ENCODE assay signal across 1 cellular context in the genomic region with DNA sequence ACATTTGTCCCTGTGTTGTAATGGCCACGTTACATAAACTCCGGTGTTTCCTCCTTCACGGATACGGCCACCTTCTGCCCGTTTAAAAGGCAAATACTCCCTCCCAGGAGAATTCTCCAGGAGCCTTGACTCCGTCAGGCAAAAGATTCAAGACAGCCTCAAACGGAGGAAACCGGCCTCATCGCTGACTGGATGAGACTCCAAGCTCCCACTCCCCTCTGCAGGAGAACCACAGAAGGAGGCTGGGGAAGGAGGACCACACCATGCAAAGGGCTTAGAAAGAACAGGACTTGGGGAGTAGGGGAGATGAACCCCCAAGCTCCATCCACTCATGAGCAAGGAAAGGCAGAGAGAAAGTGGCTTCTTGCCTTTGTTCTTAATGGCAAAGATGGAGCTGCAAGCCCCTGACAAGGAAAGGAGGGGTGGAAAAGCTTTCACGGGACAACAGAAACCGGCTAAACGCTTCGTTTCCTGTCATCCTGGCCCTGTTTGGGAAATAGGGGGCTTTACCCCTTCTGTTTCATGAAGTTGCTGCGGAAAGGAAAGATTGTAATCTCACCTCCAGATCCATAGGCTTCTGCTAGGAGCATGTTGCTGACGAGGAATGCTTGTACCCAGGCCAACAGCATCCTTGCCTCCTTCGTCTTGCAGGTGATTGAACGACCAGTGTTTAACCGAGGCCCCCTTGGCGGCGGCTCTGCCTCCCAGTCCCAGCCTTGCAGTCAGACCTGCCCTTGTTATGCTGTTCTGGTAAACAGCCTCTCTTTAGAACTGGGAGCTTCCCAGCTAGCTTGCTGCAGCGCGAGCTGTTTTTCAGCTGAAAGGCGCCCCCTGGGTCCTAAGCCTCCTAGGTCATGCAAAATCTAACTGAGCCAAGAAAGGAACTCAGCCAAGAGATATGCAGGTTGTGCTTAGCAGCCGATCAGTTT.
TF ChIP-seq lines count a peak whose summit lies in the region.

A gene with protein sequence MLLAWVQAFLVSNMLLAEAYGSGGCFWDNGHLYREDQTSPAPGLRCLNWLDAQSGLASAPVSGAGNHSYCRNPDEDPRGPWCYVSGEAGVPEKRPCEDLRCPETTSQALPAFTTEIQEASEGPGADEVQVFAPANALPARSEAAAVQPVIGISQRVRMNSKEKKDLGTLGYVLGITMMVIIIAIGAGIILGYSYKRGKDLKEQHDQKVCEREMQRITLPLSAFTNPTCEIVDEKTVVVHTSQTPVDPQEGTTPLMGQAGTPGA (minus strand): TSS at position 773 of the 929 bp plus-strand sequence. CDS start 144 bp downstream, at position 629.

TF ChIP-seq in HepG2, 621 proteins besides CTCF, POLR2A, EP300 and RAD21 (continued from another document and continues in another):
- TF ChIP-seq KDM2A (CRISPR knock-in tag; IDR thresholded peaks at IDR 0.05; ENCODE audit: borderline replicate concordance, low read depth) (peak; percentile 74; the same call in 1 of the 2 replicates), ZC3H4 (CRISPR knock-in tag; IDR thresholded peaks at IDR 0.05; ENCODE audit: borderline replicate concordance) (no peak), SMYD3 (CRISPR knock-in tag; IDR thresholded peaks at IDR 0.05) (peak; percentile 67; the same call in 1 of the 2 replicates), KLF11 (CRISPR knock-in tag; IDR thresholded peaks at IDR 0.05) (no peak), EHMT2 (IDR thresholded peaks at IDR 0.05; ENCODE audit: borderline replicate concordance, low read depth, low read length) (no peak), HDAC2 (CRISPR knock-in tag; IDR thresholded peaks at IDR 0.05) (peak; percentile 52), ZBTB20 (CRISPR knock-in tag; IDR thresholded peaks at IDR 0.05; ENCODE audit: borderline replicate concordance, low read depth) (peak; percentile 69; the same call in 1 of the 2 replicates), ZNF354B (CRISPR knock-in tag; IDR thresholded peaks at IDR 0.05) (0 out of 2 replicates have a peak, but pooled peaks have one; percentile 65), SATB2 (CRISPR knock-in tag; IDR thresholded peaks at IDR 0.05) (no peak), ZNF614 (CRISPR knock-in tag; IDR thresholded peaks at IDR 0.05; ENCODE audit: borderline replicate concordance) (peak; percentile 71; the same call in 1 of the 2 replicates), MAFF (IDR thresholded peaks at IDR 0.05; ENCODE audit: low read depth, low read length) (peak; percentile 4; the same call in 1 of the 2 replicates), ARNT2 (CRISPR knock-in tag; IDR thresholded peaks at IDR 0.05; ENCODE audit: low read depth) (no peak), MLLT10 (CRISPR knock-in tag; IDR thresholded peaks at IDR 0.05) (no peak), YY1 (IDR thresholded peaks at IDR 0.05; ENCODE audit: insufficient read depth, insufficient replicate concordance, low read depth, low read length) (peak; percentile 15), MTF2 (CRISPR knock-in tag; IDR thresholded peaks at IDR 0.05; ENCODE audit: borderline replicate concordance) (no peak), CHD2 (IDR thresholded peaks at IDR 0.05; ENCODE audit: low read depth, low read length) (no peak), AHR (CRISPR knock-in tag; IDR thresholded peaks at IDR 0.05) (no peak), FOXJ3 (CRISPR knock-in tag; IDR thresholded peaks at IDR 0.05; ENCODE audit: borderline replicate concordance) (peak; percentile 85), RFXAP (CRISPR knock-in tag; IDR thresholded peaks at IDR 0.05; ENCODE audit: borderline replicate concordance) (peak; percentile 90), GATAD1 (CRISPR knock-in tag; IDR thresholded peaks at IDR 0.05) (0 out of 2 replicates have a peak, but pooled peaks have one; percentile 36), ZNF850 (CRISPR knock-in tag; conservative IDR thresholded peaks at IDR 0.05) (no peak), NFE2L1 (CRISPR knock-in tag; IDR thresholded peaks at IDR 0.05; ENCODE audit: borderline replicate concordance) (no peak), THAP11 (CRISPR knock-in tag; IDR thresholded peaks at IDR 0.05) (peak; percentile 20; the same call in 1 of the 2 replicates), GATAD2A (CRISPR knock-in tag; IDR thresholded peaks at IDR 0.05) (peak; percentile 67), CBX5 (CRISPR knock-in tag; IDR thresholded peaks at IDR 0.05; ENCODE audit: borderline replicate concordance) (peak; percentile 46; the same call in 1 of the 2 replicates), ZNF33A (CRISPR knock-in tag; IDR thresholded peaks at IDR 0.05; ENCODE audit: borderline replicate concordance) (peak; percentile 9; the same call in 1 of the 2 replicates), XRCC5 (optimal IDR thresholded peaks at IDR 0.05; ENCODE audit: low read length) (peak; percentile 97), TSC22D2 (CRISPR knock-in tag; IDR thresholded peaks at IDR 0.05; ENCODE audit: borderline replicate concordance) (no peak), ZSCAN29 (CRISPR knock-in tag; conservative IDR thresholded peaks at IDR 0.05) (0 out of 2 replicates have a peak, but pooled peaks have one; percentile 54), GABPA (IDR thresholded peaks at IDR 0.05; ENCODE audit: low read depth, low read length) (no peak), GABPA (CRISPR knock-in tag; IDR thresholded peaks at IDR 0.05; ENCODE audit: low read depth) (peak; percentile 41), ELF3 (CRISPR knock-in tag; IDR thresholded peaks at IDR 0.05) (0 out of 2 replicates have a peak, but pooled peaks have one; percentile 16), DNMT1 (CRISPR knock-in tag; IDR thresholded peaks at IDR 0.05) (0 out of 2 replicates have a peak, but pooled peaks have one; percentile 44), SOX5 (CRISPR knock-in tag; IDR thresholded peaks at IDR 0.05; ENCODE audit: borderline replicate concordance) (peak; percentile 13; the same call in 1 of the 2 replicates), PHF20 (CRISPR knock-in tag; IDR thresholded peaks at IDR 0.05) (no peak), ZBTB42 (CRISPR knock-in tag; IDR thresholded peaks at IDR 0.05) (no peak), MED1 (CRISPR knock-in tag; IDR thresholded peaks at IDR 0.05) (peak; percentile 74), FOXK2 (IDR thresholded peaks at IDR 0.05) (peak; percentile 59; the same call in 1 of the 2 replicates), MZF1 (CRISPR knock-in tag; IDR thresholded peaks at IDR 0.05; ENCODE audit: borderline replicate concordance) (no peak)
- TF ChIP-seq, protein P1, sequence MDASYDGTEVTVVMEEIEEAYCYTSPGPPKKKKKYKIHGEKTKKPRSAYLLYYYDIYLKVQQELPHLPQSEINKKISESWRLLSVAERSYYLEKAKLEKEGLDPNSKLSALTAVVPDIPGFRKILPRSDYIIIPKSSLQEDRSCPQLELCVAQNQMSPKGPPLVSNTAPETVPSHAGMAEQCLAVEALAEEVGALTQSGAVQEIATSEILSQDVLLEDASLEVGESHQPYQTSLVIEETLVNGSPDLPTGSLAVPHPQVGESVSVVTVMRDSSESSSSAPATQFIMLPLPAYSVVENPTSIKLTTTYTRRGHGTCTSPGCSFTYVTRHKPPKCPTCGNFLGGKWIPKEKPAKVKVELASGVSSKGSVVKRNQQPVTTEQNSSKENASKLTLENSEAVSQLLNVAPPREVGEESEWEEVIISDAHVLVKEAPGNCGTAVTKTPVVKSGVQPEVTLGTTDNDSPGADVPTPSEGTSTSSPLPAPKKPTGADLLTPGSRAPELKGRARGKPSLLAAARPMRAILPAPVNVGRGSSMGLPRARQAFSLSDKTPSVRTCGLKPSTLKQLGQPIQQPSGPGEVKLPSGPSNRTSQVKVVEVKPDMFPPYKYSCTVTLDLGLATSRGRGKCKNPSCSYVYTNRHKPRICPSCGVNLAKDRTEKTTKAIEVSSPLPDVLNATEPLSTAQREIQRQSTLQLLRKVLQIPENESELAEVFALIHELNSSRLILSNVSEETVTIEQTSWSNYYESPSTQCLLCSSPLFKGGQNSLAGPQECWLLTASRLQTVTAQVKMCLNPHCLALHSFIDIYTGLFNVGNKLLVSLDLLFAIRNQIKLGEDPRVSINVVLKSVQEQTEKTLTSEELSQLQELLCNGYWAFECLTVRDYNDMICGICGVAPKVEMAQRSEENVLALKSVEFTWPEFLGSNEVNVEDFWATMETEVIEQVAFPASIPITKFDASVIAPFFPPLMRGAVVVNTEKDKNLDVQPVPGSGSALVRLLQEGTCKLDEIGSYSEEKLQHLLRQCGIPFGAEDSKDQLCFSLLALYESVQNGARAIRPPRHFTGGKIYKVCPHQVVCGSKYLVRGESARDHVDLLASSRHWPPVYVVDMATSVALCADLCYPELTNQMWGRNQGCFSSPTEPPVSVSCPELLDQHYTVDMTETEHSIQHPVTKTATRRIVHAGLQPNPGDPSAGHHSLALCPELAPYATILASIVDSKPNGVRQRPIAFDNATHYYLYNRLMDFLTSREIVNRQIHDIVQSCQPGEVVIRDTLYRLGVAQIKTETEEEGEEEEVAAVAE (CRISPR knock-in tag; IDR thresholded peaks at IDR 0.05; ENCODE audit: borderline replicate concordance): peak; percentile 60; the same call in 1 of the 2 replicates
- TF ChIP-seq, protein P2, sequence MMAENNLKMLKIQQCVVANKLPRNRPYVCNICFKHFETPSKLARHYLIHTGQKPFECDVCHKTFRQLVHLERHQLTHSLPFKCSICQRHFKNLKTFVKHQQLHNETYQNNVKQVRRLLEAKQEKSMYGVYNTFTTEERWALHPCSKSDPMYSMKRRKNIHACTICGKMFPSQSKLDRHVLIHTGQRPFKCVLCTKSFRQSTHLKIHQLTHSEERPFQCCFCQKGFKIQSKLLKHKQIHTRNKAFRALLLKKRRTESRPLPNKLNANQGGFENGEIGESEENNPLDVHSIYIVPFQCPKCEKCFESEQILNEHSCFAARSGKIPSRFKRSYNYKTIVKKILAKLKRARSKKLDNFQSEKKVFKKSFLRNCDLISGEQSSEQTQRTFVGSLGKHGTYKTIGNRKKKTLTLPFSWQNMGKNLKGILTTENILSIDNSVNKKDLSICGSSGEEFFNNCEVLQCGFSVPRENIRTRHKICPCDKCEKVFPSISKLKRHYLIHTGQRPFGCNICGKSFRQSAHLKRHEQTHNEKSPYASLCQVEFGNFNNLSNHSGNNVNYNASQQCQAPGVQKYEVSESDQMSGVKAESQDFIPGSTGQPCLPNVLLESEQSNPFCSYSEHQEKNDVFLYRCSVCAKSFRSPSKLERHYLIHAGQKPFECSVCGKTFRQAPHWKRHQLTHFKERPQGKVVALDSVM (CRISPR knock-in tag; IDR thresholded peaks at IDR 0.05): peak; percentile 49; the same call in 1 of the 2 replicates
- TF ChIP-seq, protein P3, sequence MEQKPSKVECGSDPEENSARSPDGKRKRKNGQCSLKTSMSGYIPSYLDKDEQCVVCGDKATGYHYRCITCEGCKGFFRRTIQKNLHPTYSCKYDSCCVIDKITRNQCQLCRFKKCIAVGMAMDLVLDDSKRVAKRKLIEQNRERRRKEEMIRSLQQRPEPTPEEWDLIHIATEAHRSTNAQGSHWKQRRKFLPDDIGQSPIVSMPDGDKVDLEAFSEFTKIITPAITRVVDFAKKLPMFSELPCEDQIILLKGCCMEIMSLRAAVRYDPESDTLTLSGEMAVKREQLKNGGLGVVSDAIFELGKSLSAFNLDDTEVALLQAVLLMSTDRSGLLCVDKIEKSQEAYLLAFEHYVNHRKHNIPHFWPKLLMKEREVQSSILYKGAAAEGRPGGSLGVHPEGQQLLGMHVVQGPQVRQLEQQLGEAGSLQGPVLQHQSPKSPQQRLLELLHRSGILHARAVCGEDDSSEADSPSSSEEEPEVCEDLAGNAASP (CRISPR knock-in tag; IDR thresholded peaks at IDR 0.05; ENCODE audit: borderline replicate concordance): no peak
- TF ChIP-seq, protein P4, sequence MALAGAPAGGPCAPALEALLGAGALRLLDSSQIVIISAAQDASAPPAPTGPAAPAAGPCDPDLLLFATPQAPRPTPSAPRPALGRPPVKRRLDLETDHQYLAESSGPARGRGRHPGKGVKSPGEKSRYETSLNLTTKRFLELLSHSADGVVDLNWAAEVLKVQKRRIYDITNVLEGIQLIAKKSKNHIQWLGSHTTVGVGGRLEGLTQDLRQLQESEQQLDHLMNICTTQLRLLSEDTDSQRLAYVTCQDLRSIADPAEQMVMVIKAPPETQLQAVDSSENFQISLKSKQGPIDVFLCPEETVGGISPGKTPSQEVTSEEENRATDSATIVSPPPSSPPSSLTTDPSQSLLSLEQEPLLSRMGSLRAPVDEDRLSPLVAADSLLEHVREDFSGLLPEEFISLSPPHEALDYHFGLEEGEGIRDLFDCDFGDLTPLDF (CRISPR knock-in tag; IDR thresholded peaks at IDR 0.05): no peak
- TF ChIP-seq, protein P5, sequence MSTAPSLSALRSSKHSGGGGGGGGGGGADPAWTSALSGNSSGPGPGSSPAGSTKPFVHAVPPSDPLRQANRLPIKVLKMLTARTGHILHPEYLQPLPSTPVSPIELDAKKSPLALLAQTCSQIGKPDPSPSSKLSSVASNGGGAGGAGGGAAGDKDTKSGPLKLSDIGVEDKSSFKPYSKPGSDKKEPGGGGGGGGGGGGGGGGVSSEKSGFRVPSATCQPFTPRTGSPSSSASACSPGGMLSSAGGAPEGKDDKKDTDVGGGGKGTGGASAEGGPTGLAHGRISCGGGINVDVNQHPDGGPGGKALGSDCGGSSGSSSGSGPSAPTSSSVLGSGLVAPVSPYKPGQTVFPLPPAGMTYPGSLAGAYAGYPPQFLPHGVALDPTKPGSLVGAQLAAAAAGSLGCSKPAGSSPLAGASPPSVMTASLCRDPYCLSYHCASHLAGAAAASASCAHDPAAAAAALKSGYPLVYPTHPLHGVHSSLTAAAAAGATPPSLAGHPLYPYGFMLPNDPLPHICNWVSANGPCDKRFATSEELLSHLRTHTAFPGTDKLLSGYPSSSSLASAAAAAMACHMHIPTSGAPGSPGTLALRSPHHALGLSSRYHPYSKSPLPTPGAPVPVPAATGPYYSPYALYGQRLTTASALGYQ (CRISPR knock-in tag; IDR thresholded peaks at IDR 0.05): peak; percentile 35; the same call in 1 of the 2 replicates
- TF ChIP-seq, protein P6, sequence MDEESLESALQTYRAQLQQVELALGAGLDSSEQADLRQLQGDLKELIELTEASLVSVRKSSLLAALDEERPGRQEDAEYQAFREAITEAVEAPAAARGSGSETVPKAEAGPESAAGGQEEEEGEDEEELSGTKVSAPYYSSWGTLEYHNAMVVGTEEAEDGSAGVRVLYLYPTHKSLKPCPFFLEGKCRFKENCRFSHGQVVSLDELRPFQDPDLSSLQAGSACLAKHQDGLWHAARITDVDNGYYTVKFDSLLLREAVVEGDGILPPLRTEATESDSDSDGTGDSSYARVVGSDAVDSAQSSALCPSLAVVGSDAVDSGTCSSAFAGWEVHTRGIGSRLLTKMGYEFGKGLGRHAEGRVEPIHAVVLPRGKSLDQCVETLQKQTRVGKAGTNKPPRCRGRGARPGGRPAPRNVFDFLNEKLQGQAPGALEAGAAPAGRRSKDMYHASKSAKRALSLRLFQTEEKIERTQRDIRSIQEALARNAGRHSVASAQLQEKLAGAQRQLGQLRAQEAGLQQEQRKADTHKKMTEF (CRISPR knock-in tag; IDR thresholded peaks at IDR 0.05): peak; percentile 48; the same call in 1 of the 2 replicates
- TF ChIP-seq, protein P7, sequence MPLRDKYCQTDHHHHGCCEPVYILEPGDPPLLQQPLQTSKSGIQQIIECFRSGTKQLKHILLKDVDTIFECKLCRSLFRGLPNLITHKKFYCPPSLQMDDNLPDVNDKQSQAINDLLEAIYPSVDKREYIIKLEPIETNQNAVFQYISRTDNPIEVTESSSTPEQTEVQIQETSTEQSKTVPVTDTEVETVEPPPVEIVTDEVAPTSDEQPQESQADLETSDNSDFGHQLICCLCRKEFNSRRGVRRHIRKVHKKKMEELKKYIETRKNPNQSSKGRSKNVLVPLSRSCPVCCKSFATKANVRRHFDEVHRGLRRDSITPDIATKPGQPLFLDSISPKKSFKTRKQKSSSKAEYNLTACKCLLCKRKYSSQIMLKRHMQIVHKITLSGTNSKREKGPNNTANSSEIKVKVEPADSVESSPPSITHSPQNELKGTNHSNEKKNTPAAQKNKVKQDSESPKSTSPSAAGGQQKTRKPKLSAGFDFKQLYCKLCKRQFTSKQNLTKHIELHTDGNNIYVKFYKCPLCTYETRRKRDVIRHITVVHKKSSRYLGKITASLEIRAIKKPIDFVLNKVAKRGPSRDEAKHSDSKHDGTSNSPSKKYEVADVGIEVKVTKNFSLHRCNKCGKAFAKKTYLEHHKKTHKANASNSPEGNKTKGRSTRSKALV (CRISPR knock-in tag; IDR thresholded peaks at IDR 0.05): peak; percentile 57; the same call in 1 of the 2 replicates
